ENCODE assay signal across 2 cellular contexts in genomic region chr1:3389093-3389833, GRCh38.
TF ChIP-seq lines count a peak whose summit lies in the region.

No MANE protein-coding gene starts in this region.

TF ChIP-seq in HepG2, 621 proteins besides CTCF, POLR2A, EP300 and RAD21 (continues in another document):
- TF ChIP-seq CEBPG (CRISPR knock-in tag; IDR thresholded peaks at IDR 0.05) (no peak), MNT (IDR thresholded peaks at IDR 0.05) (peak; percentile 61), MTA1 (CRISPR knock-in tag; IDR thresholded peaks at IDR 0.05; ENCODE audit: borderline replicate concordance) (peak; percentile 54; the same call in 1 of the 2 replicates), ZFX (CRISPR knock-in tag; IDR thresholded peaks at IDR 0.05; ENCODE audit: low read depth) (0 out of 2 replicates have a peak, but pooled peaks have one; percentile 42), HNF4G (IDR thresholded peaks at IDR 0.05; ENCODE audit: borderline replicate concordance, low read depth, low read length) (peak; percentile 32; the same call in 1 of the 2 replicates), HNF4G (CRISPR knock-in tag; IDR thresholded peaks at IDR 0.05; ENCODE audit: borderline replicate concordance, low read depth) (no peak), HNF4A (CRISPR knock-in tag; IDR thresholded peaks at IDR 0.05) (0 out of 2 replicates have a peak, but pooled peaks have one; percentile 15), NR2F6 (IDR thresholded peaks at IDR 0.05) (0 out of 2 replicates have a peak, but pooled peaks have one; percentile 21), NR2F6 (CRISPR knock-in tag; IDR thresholded peaks at IDR 0.05) (no peak), LCORL (IDR thresholded peaks at IDR 0.05) (no peak), LCORL (CRISPR knock-in tag; IDR thresholded peaks at IDR 0.05) (peak; percentile 71; the same call in 1 of the 2 replicates), RARA (CRISPR knock-in tag; IDR thresholded peaks at IDR 0.05) (peak; percentile 29; the same call in 1 of the 2 replicates), PAXIP1 (CRISPR knock-in tag; conservative IDR thresholded peaks at IDR 0.05) (peak; percentile 55), ZNF512 (CRISPR knock-in tag; IDR thresholded peaks at IDR 0.05) (no peak), MAF1 (CRISPR knock-in tag; IDR thresholded peaks at IDR 0.05; ENCODE audit: borderline replicate concordance) (no peak), DNMT1 (CRISPR knock-in tag; IDR thresholded peaks at IDR 0.05) (no peak), TAF1 (CRISPR knock-in tag; IDR thresholded peaks at IDR 0.05) (no peak), CBX1 (IDR thresholded peaks at IDR 0.05; ENCODE audit: low read depth) (no peak), ZNF687 (CRISPR knock-in tag; IDR thresholded peaks at IDR 0.05) (peak; percentile 44)

TF ChIP-seq in H1, 55 proteins besides CTCF, POLR2A, EP300 and RAD21:
- TF ChIP-seq CBX8 (IDR thresholded peaks at IDR 0.05; ENCODE audit: borderline replicate concordance, low read depth, low read length) (no peak), E2F6 (IDR thresholded peaks at IDR 0.05) (no peak), ASH2L (IDR thresholded peaks at IDR 0.05; ENCODE audit: low read length) (no peak), JUND (IDR thresholded peaks at IDR 0.05; ENCODE audit: low read length) (no peak)
